In genomic region chr4:48944659-48945290, GRCh38 we compare ENCODE assay signal across 8 cellular contexts. TPM values are rescaled to one million over a fixed set of nuclear protein-coding genes. Genes with fewer than 3 reads are reported as not detected.
DNase-seq lines count a peak whose midpoint lies in the region; ATAC-seq, FAIRE-seq and TF ChIP-seq lines count a peak whose summit lies in the region.
"Had no signal": no experiment of that assay in that cellular context is flagged by ENCODE, and none has a peak within 500 bp of the region (broad histone marks: within the 10 kb centered on the region; RNA-seq: fewer than 3 reads in every experiment).

No MANE protein-coding gene starts in this region.

- no peaks in the 10 kb centered on the region for H3K23me2 ChIP-seq in H1 (ENCODE audit: low read depth, low read length)

- H2AFZ ChIP-seq in H1 (ENCODE audit: low read length): no peak overlapping the region

- no peak overlapping the region for H2BK20ac ChIP-seq in H1 (ENCODE audit: low read length)

- H4K20me1 ChIP-seq in H1 (replicated peaks in 1 of 2; ENCODE audit: control insufficient read depth in 1 of 2, insufficient read depth in 2 of 2, low read length in 2 of 2): no peaks in the 10 kb centered on the region

- no peak overlapping the region for H3K23ac ChIP-seq in H1 (ENCODE audit: insufficient read length)

- no peaks in the 10 kb centered on the region for H3K79me2 ChIP-seq in H1 (ENCODE audit: control insufficient read depth in 1 of 2, insufficient read depth in 2 of 2, low read length in 2 of 2)

- ATAC-seq in HG03139 (IDR thresholded peaks at IDR 0.05; ENCODE audit: unreplicated experiment): no peak
- ATAC-seq in GM21576 (IDR thresholded peaks at IDR 0.05; ENCODE audit: unreplicated experiment): no peak

- no peak overlapping the region for H3K27ac ChIP-seq in VCaP
- no peak overlapping the region for H3K27ac ChIP-seq in H1 (ENCODE audit: low read depth, low read length)

- no peak overlapping the region for H4K5ac ChIP-seq in H1 (ENCODE audit: insufficient read length, low read depth, low read length)

- no peak for TF ChIP-seq EP300 in H1 (IDR thresholded peaks at IDR 0.05; ENCODE audit: borderline replicate concordance in 1 of 2, low read depth in 2 of 2, low read length in 2 of 2)

- no peak for FAIRE-seq in H1 (lab: Jason Lieb, UNC)

- H2BK5ac ChIP-seq in H1 (ENCODE audit: low read depth, low read length): no peak overlapping the region

- TF ChIP-seq CTCF in VCaP (conservative IDR thresholded peaks at IDR 0.05): peak; percentile 50
- peak; percentile 46 to 64 (median 63) for TF ChIP-seq CTCF in H1 (IDR thresholded peaks at IDR 0.05; ENCODE audit: control extremely low read depth in 1 of 3, insufficient read depth in 1 of 3, low read depth in 1 of 3, low read length in 3 of 3)

- no peaks in the 10 kb centered on the region for H3K36me3 ChIP-seq in H1 (ENCODE audit: control insufficient read depth in 2 of 4, insufficient read depth in 4 of 4, low read length in 3 of 4)

- no peaks in the 10 kb centered on the region for H3K79me1 ChIP-seq in H1 (ENCODE audit: low read depth, low read length)

- no peak overlapping the region for H3K18ac ChIP-seq in H1 (ENCODE audit: extremely low read depth, low read length)

- no peak overlapping the region for H3K4me3 ChIP-seq in H1 (ENCODE audit: extremely low read depth in 1 of 4, insufficient read depth in 2 of 4, low read depth in 3 of 4, low read length in 4 of 4)

- H2AK5ac ChIP-seq in H1 (ENCODE audit: low read depth, low read length): no peak overlapping the region

- no peak overlapping the region for H4K91ac ChIP-seq in H1 (replicated peaks; ENCODE audit: insufficient read length, low read length)

- no peak overlapping the region for H2BK120ac ChIP-seq in H1 (replicated peaks; ENCODE audit: low read depth, low read length)

- DNase-seq in HEK293T (ENCODE audit: extremely low spot score) (peak; percentile 18), H1 (ENCODE audit: low read depth in 1 of 2, low spot score in 2 of 2) (peak in 1 of 2 experiments; percentile 75), midbrain (lab: John Stamatoyannopoulos, UW) (no peak)
- DNase-seq in stimulated activated CD4-positive, alpha-beta T cell treated with anti-CD3 and anti-CD28 coated beads, TNF-alpha, amount 100 ng/mL, for 4 hours (ENCODE audit: low read depth in 3 of 3): peak in 2 of 3 experiments; percentile 2 to 8

- H3K9me3 ChIP-seq in H1 (ENCODE audit: insufficient read depth in 2 of 2, low read depth in 1 of 2, low read length in 1 of 2): no peaks in the 10 kb centered on the region

- H3K14ac ChIP-seq in H1 (ENCODE audit: insufficient read length): no peak overlapping the region

- WGBS in H1 (ENCODE audit: extremely low coverage in 1 of 2, insufficient coverage in 1 of 2, insufficient read length in 1 of 2, insufficient replicate concordance in 2 of 2, low coverage in 1 of 2, low lambda C conversion rate in 2 of 2, missing lambda C conversion rate in 1 of 2), 2 experiments: 64% methylated on average over 8 of the region's 8 CpGs; no CpG with 5 or more reads in 1 of the 2 experiments

- no peak for TF ChIP-seq POLR2A in H1 (IDR thresholded peaks at IDR 0.05; ENCODE audit: control extremely low read depth in 1 of 2, low read depth in 2 of 2, low read length in 2 of 2)

- CTCF ChIA-PET in HEK293T (lab: Yijun Ruan, JAX) (interaction anchor here (0.6 to 1.6 kb wide), 10 partner anchors 10 to 436 kb away, joined by 3 to 9 read pairs (median 4); no protein-coding TSS in a partner anchor), H1 (lab: Charles Lee; ENCODE audit: partially characterized antibody) (interaction anchor here (0.6 to 5.5 kb wide), 28 partner anchors 10 to 366 kb away, joined by 3 to 101 read pairs (median 3); partner anchors contain the start of gene OCIAD2)

- no peak overlapping the region for H2BK15ac ChIP-seq in H1 (ENCODE audit: low read length)

- H2BK12ac ChIP-seq in H1 (ENCODE audit: low read depth, low read length): no peak overlapping the region

- no peak overlapping the region for H4K8ac ChIP-seq in H1 (ENCODE audit: extremely low read depth, insufficient read depth, low read length)

- TF ChIP-seq RAD21 in H1 (IDR thresholded peaks at IDR 0.05 in 1 of 2, conservative IDR thresholded peaks at IDR 0.05 in 1 of 2; ENCODE audit: low read depth in 2 of 2, low read length in 2 of 2): peak; percentile 26 to 39; a peak in 3 of 4 replicates

- no peak overlapping the region for H3K56ac ChIP-seq in H1 (replicated peaks; ENCODE audit: insufficient read length, low read depth, low read length)

- no peaks in the 10 kb centered on the region; a peak in 2 of 7 replicates for H3K27me3 ChIP-seq in H1 (replicated peaks in 1 of 4; ENCODE audit: control insufficient read depth in 3 of 4, extremely low read depth in 1 of 4, insufficient read depth in 3 of 4, low read length in 3 of 4)

- H3K4ac ChIP-seq in H1 (replicated peaks; ENCODE audit: insufficient read length, low read depth, low read length): no peak overlapping the region

- POLR2A ChIA-PET in HEK293T (lab: Yijun Ruan, JAX): no interaction called here
- POLR2A ChIA-PET in H1 (lab: Charles Lee; ENCODE audit: partially characterized antibody): interaction anchor here (1.5 kb wide), 1 partner anchor 10 kb away, joined by 5 read pairs; no protein-coding TSS in a partner anchor

- peaks cover 0 to 5% (median 2%) of the 10 kb centered on the region in 4 experiments; a peak in 3 of 7 replicates for H3K4me1 ChIP-seq in H1 (replicated peaks in 1 of 4; ENCODE audit: control insufficient read depth in 3 of 4, insufficient read depth in 4 of 4, low read length in 3 of 4)

- H3K4me2 ChIP-seq in H1 (ENCODE audit: insufficient read depth in 1 of 2, low read depth in 2 of 2, low read length in 2 of 2): 0 out of 4 replicates have a peak overlapping the region, but pooled peaks of 1 of the 2 experiments have one; percentile 0

- H3K9ac ChIP-seq in H1 (replicated peaks in 1 of 4; ENCODE audit: extremely low read depth in 1 of 4, low read depth in 3 of 4, low read length in 3 of 4): no peak overlapping the region

TF ChIP-seq in HEK293T, 16 proteins besides CTCF, POLR2A, EP300 and RAD21:
- TF ChIP-seq ZNF384 (IDR thresholded peaks at IDR 0.05) (peak; percentile 84), FOXK2 (IDR thresholded peaks at IDR 0.05) (no peak)

TF ChIP-seq in H1, 55 proteins besides CTCF, POLR2A, EP300 and RAD21:
- TF ChIP-seq CHD2 (IDR thresholded peaks at IDR 0.05; ENCODE audit: low read length) (no peak), JUND (IDR thresholded peaks at IDR 0.05; ENCODE audit: low read length) (no peak), KDM1A (IDR thresholded peaks at IDR 0.05; ENCODE audit: borderline replicate concordance, low read length) (peak; percentile 13; the same call in 1 of the 2 replicates)

RNA-seq across cellular contexts. Expression of gene OCIAD2, which starts 38.2 kb away (rescaled TPM):
- 122 and 131 TPM in 2 replicates for total RNA-seq in H1 (2021; fragmentation: NEBNext Ultra II Directional; extraction: Animal tissue kit (Norgen Biotek cat#: 25700))
- 68.9 and 105 TPM in 2 replicates for polyA plus RNA-seq in H1 (2011; rRNA removed)
- polyA plus RNA-seq in H1 (2011; cell fraction: cytosol; rRNA removed): 94.9 TPM
- polyA plus RNA-seq in H1 (2011; cell fraction: nucleus; rRNA removed): 60.6 TPM
- 125 to 197 TPM (median 150 TPM) in 4 replicates for polyA plus RNA-seq in H1 (2012, experiment 1 of 2)
- 126 TPM for polyA plus RNA-seq in H1 (2012, experiment 2 of 2)
- polyA plus RNA-seq in H1 (2013, experiment 1 of 2): 175 TPM
- 170 TPM for polyA plus RNA-seq in H1 (2013, experiment 2 of 2)
- 32.3 and 37.1 TPM in 2 replicates for polyA minus RNA-seq in H1 (2011; rRNA and poly(A)+ RNA removed)
- 21.1 TPM for polyA minus RNA-seq in H1 (2011; cell fraction: cytosol; rRNA and poly(A)+ RNA removed)
- 27.4 TPM for polyA minus RNA-seq in H1 (2011; cell fraction: nucleus; rRNA and poly(A)+ RNA removed)

RNA-seq across cellular contexts. Expression of gene CWH43, which starts 41.3 kb away (rescaled TPM):
- not detected in 2 replicates for total RNA-seq in H1 (2021; fragmentation: NEBNext Ultra II Directional; extraction: Animal tissue kit (Norgen Biotek cat#: 25700))
- not detected in 2 replicates for polyA plus RNA-seq in H1 (2011; rRNA removed)
- not detected for polyA plus RNA-seq in H1 (2011; cell fraction: cytosol; rRNA removed)
- not detected for polyA plus RNA-seq in H1 (2011; cell fraction: nucleus; rRNA removed)
- polyA plus RNA-seq in H1 (2012, experiment 1 of 2): not detected in 4 replicates
- not detected for polyA plus RNA-seq in H1 (2012, experiment 2 of 2)
- polyA plus RNA-seq in H1 (2013, experiment 1 of 2): not detected
- not detected for polyA plus RNA-seq in H1 (2013, experiment 2 of 2)
- polyA minus RNA-seq in H1 (2011; rRNA and poly(A)+ RNA removed): not detected in 2 replicates
- not detected for polyA minus RNA-seq in H1 (2011; cell fraction: cytosol; rRNA and poly(A)+ RNA removed)
- polyA minus RNA-seq in H1 (2011; cell fraction: nucleus; rRNA and poly(A)+ RNA removed): not detected
- polyA plus RNA-seq: IgD-negative memory B cell had no signal
